8 cellular contexts compared by ENCODE assay signal in genomic region chr5:131633830-131634229, GRCh38. TPM values are rescaled to one million over a fixed set of nuclear protein-coding genes. Genes with fewer than 3 reads are reported as not detected.
DNase-seq lines count a peak whose midpoint lies in the region; ATAC-seq, FAIRE-seq and TF ChIP-seq lines count a peak whose summit lies in the region.

No MANE protein-coding gene starts in this region.

- DNase-seq in DMS 273 (lab: John Stamatoyannopoulos, UW; ENCODE audit: unreplicated experiment) (peak; percentile 23), DMS 273 treated with DMSO at 0.1 percent for 48 hours (lab: John Stamatoyannopoulos, UW) (no peak), hepatocyte (ENCODE audit: low spot score) (no peak), stomach (no peak), GOT3 (lab: John Stamatoyannopoulos, UW) (no peak), GM12892 (ENCODE audit: insufficient read length) (no peak)

- H3K27ac ChIP-seq in hepatocyte (peak overlapping the region; percentile 84), stomach (peak overlapping the region in 4 of 5 donors; percentile 97 to 99 (median 99))

- FAIRE-seq in GM12892 (lab: Jason Lieb, UNC), result no peak

- no peak for TF ChIP-seq EP300 in stomach (IDR thresholded peaks at IDR 0.05)

- H3K4me3 ChIP-seq in WI38 (ENCODE audit: low read depth, low read length), result peak overlapping the region; percentile 94
- peak overlapping the region; percentile 29 for H3K4me3 ChIP-seq in hepatocyte
- H3K4me3 ChIP-seq in stomach, result peak overlapping the region; percentile 63 to 83 (median 78)

- peak overlapping the region; percentile 78 for H3K4me2 ChIP-seq in hepatocyte

- TF ChIP-seq CTCF in WI38 (IDR thresholded peaks at IDR 0.05; ENCODE audit: low read depth, low read length), result no peak
- no peak for TF ChIP-seq CTCF in hepatocyte (IDR thresholded peaks at IDR 0.05; ENCODE audit: poor library complexity)
- no peak for TF ChIP-seq CTCF in stomach (IDR thresholded peaks at IDR 0.05)

- H3K4me1 ChIP-seq in hepatocyte (ENCODE audit: insufficient read depth), result peaks cover 22% of the 10 kb centered on the region
- peaks cover 14 to 55% (median 36%) of the 10 kb centered on the region in 4 donors for H3K4me1 ChIP-seq in stomach

- H3K36me3 ChIP-seq in hepatocyte (replicated peaks; ENCODE audit: insufficient read depth, low read depth), result no peaks in the 10 kb centered on the region
- no peaks in the 10 kb centered on the region for H3K36me3 ChIP-seq in stomach

- TF ChIP-seq POLR2A in stomach (IDR thresholded peaks at IDR 0.05) (no peak), GM12892 (IDR thresholded peaks at IDR 0.05; ENCODE audit: low read depth, low read length) (no peak)

- ATAC-seq in GM18861 (IDR thresholded peaks at IDR 0.05; ENCODE audit: unreplicated experiment), result no peak

- H3K79me2 ChIP-seq in hepatocyte, result peaks cover 51% of the 10 kb centered on the region

- intact Hi-C loops in stomach (cut with DNase I; ENCODE audit: low total_unique reads), result no loop called here

- no peaks in the 10 kb centered on the region for H3K9me3 ChIP-seq in hepatocyte (ENCODE audit: low read depth)
- H3K9me3 ChIP-seq in stomach, result no peaks in the 10 kb centered on the region

- H3K9me2 ChIP-seq in hepatocyte (replicated peaks; ENCODE audit: insufficient read depth), result no peaks in the 10 kb centered on the region

- WGBS in hepatocyte (ENCODE audit: low lambda C conversion rate, missing lambda C conversion rate), result 57% methylated on average over 5 of the region's 5 CpGs
- 44 to 52% (median 49%) methylated on average over 5 of the region's 5 CpGs for WGBS in stomach, 5 donors

- H4K20me1 ChIP-seq in hepatocyte (ENCODE audit: insufficient read depth, poor library complexity, severe bottlenecking), result no peaks in the 10 kb centered on the region

- no peak overlapping the region for H2AFZ ChIP-seq in hepatocyte

- H3K27me3 ChIP-seq in hepatocyte (no peaks in the 10 kb centered on the region), stomach (no peaks in the 10 kb centered on the region)

RNA-seq across cellular contexts. Expression of gene RAPGEF6, which starts 1.2 kb away (rescaled TPM):
- total RNA-seq in hepatocyte, result 13.3 and 13.7 TPM in 2 replicates
- polyA plus RNA-seq in hepatocyte, result 4.2 and 4.7 TPM in 2 replicates
- total RNA-seq in stomach, result 10 to 100 TPM; 17.9 to 43.9 (median 24.2) TPM
- 1 to 10 TPM; 1.4 to 2.4 (median 1.7) TPM for polyA plus RNA-seq in stomach
- polyA plus RNA-seq in GM12892 (2012; ENCODE audit: missing spikeins), result 11.3 TPM

Comparison
In these comparisons a context has a peak if more than half of its experiments do, and no peak if none do; other contexts are left out.
1. H3K4me3 ChIP-seq: peak in every context shown above with its lines; median percentile 94 in WI38; 78 in stomach; 29 in hepatocyte.